Comparison of ENCODE assay signal across 8 cellular contexts in the genomic region with DNA sequence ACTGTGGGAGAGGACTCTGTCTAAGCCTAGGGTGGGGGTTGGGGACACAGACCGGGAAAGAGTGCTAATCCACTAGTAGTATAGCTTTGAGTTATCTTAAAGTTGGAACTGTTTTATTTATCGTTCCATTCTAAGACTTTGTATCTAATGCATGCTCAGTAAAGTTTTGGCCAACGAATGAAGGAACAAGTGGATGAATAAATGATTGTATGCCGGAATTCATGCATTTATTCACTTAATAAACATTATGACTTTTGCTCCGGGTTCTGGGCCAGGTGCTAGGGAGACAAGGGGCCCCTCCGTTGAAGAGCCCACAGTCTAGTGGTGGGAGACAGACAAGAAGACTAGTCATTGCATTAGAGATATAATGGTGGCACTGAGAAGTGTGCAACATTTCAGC. TPM values are rescaled to one million over a fixed set of nuclear protein-coding genes. Genes with fewer than 3 reads are reported as not detected.
DNase-seq lines count a peak whose midpoint lies in the region; ATAC-seq and TF ChIP-seq lines count a peak whose summit lies in the region.

No MANE protein-coding gene starts in this region.

- H3K9ac ChIP-seq in ES-I3 (ENCODE audit: low read depth, low read length) (peak overlapping the region; percentile 96), fibroblast of lung (ENCODE audit: insufficient read depth, low read length) (peak overlapping the region; percentile 66)

- TF ChIP-seq CTCF in fibroblast of lung (conservative IDR thresholded peaks at IDR 0.05 in 1 of 2, IDR thresholded peaks at IDR 0.05 in 1 of 2; ENCODE audit: low read depth in 1 of 2, low read length in 2 of 2) = no peak
- TF ChIP-seq CTCF in prostate gland (IDR thresholded peaks at IDR 0.05) = no peak

- peak overlapping the region; percentile 96 for H3K4me2 ChIP-seq in fibroblast of lung (ENCODE audit: extremely low read depth, insufficient read depth, low read length)

- intact Hi-C loops in prostate gland (cut with DNase I) = no loop called here

- DNase-seq in SJCRH30 (no peak), fibroblast of lung (ENCODE audit: low read depth in 2 of 2) (no peak), prostate gland (ENCODE audit: low spot score) (no peak), NCI-H748 (lab: John Stamatoyannopoulos, UW; ENCODE audit: unreplicated experiment) (no peak), NCI-H226 (no peak)

- no peak for TF ChIP-seq POLR2A in prostate gland (IDR thresholded peaks at IDR 0.05)

- H3K27ac ChIP-seq in SJCRH30 (peak overlapping the region; percentile 100), fibroblast of lung (ENCODE audit: insufficient read depth, low read length) (peak overlapping the region; percentile 92), prostate gland (peak overlapping the region in 1 of 2 donors; percentile 88)

- no peak overlapping the region for H2AFZ ChIP-seq in fibroblast of lung (ENCODE audit: low read length)

- peaks cover 42% of the 10 kb centered on the region for H3K79me2 ChIP-seq in fibroblast of lung (ENCODE audit: control insufficient read depth, insufficient read depth, low read length)

- H3K4me1 ChIP-seq in ES-I3 (ENCODE audit: insufficient read depth, low read length) (no peaks in the 10 kb centered on the region), SJCRH30 (peaks cover 5% of the 10 kb centered on the region; the same call in 1 of the 2 replicates), fibroblast of lung (ENCODE audit: control insufficient read depth, extremely low read depth, insufficient read depth, low read length) (peaks cover 3% of the 10 kb centered on the region), prostate gland (replicated peaks) (peaks cover 7% of the 10 kb centered on the region)

- 3% methylated on average over 6 of the region's 6 CpGs for WGBS in prostate gland

- H3K4me3 ChIP-seq in SJCRH30 (peak overlapping the region; percentile 96), fibroblast of lung (replicated peaks in 1 of 4; ENCODE audit: control extremely low read depth in 1 of 4, insufficient read depth in 1 of 4, low read depth in 3 of 4, low read length in 4 of 4) (peak overlapping the region; percentile 72 to 97 (median 94)), prostate gland (peak overlapping the region; percentile 71)

- H3K36me3 ChIP-seq in ES-I3 (ENCODE audit: insufficient read depth, low read length) = no peaks in the 10 kb centered on the region; the same call in 1 of the 2 replicates
- no peaks in the 10 kb centered on the region for H3K36me3 ChIP-seq in SJCRH30
- no peaks in the 10 kb centered on the region for H3K36me3 ChIP-seq in fibroblast of lung (ENCODE audit: control insufficient read depth, insufficient read depth, low read length)
- no peaks in the 10 kb centered on the region for H3K36me3 ChIP-seq in prostate gland

- ATAC-seq in GM19455 (IDR thresholded peaks at IDR 0.05; ENCODE audit: unreplicated experiment) (no peak), HG03095 (IDR thresholded peaks at IDR 0.05; ENCODE audit: unreplicated experiment) (no peak)

- no peaks in the 10 kb centered on the region for H4K20me1 ChIP-seq in fibroblast of lung (ENCODE audit: control insufficient read depth, extremely low read depth, insufficient read depth, low read length)

- H3K9me3 ChIP-seq in ES-I3 (ENCODE audit: control insufficient read depth, insufficient read depth, low read length) = no peaks in the 10 kb centered on the region; the same call in 1 of the 2 replicates
- no peaks in the 10 kb centered on the region for H3K9me3 ChIP-seq in SJCRH30 (replicated peaks)
- H3K9me3 ChIP-seq in fibroblast of lung (ENCODE audit: control insufficient read depth, insufficient read depth, low read depth, low read length) = no peaks in the 10 kb centered on the region
- H3K9me3 ChIP-seq in prostate gland = no peaks in the 10 kb centered on the region

- H3K27me3 ChIP-seq in SJCRH30 = no peaks in the 10 kb centered on the region
- H3K27me3 ChIP-seq in fibroblast of lung (ENCODE audit: control insufficient read depth, insufficient read depth, low read length) = no peaks in the 10 kb centered on the region
- H3K27me3 ChIP-seq in prostate gland (replicated peaks; ENCODE audit: insufficient read depth) = no peaks in the 10 kb centered on the region

RNA-seq across cellular contexts. Expression of a gene that starts 0.6 kb away (rescaled TPM):
- 29.1 and 34.6 TPM in 2 replicates for total RNA-seq in SJCRH30 (2014; rRNA removed; shearing (Covaris generic))
- total RNA-seq in fibroblast of lung (23.1 and 29.6 TPM in 2 replicates), prostate gland (10 to 100 TPM; 32.4 to 48.0 TPM)
- polyA plus RNA-seq in fibroblast of lung = 48.6 and 48.9 TPM in 2 replicates
- polyA plus RNA-seq in fibroblast of lung (2012) = 35.7 and 36.8 TPM in 2 replicates
- 43.3 and 45.0 TPM in 2 replicates for polyA minus RNA-seq in fibroblast of lung (ENCODE audit: low replicate concordance)

RNA-seq across cellular contexts. Expression of a gene that starts 1.1 kb away (rescaled TPM):
- 6.5 and 10.2 TPM in 2 replicates for total RNA-seq in SJCRH30 (2014; rRNA removed; shearing (Covaris generic))
- total RNA-seq in fibroblast of lung = 5.1 and 5.9 TPM in 2 replicates
- 2.5 and 3.5 TPM in 2 replicates for polyA plus RNA-seq in fibroblast of lung
- 1.5 and 1.7 TPM in 2 replicates for polyA plus RNA-seq in fibroblast of lung (2012)
- polyA minus RNA-seq in fibroblast of lung (ENCODE audit: low replicate concordance) = 11.0 TPM in 1 of 2 replicates, not detected in the other
- total RNA-seq in prostate gland = 1 to 10 TPM; 4.9 to 7.7 TPM

RNA-seq across cellular contexts. Expression of a gene that starts 51.2 kb away (rescaled TPM):
- total RNA-seq in SJCRH30 (2014; rRNA removed; shearing (Covaris generic)) = not detected in 2 replicates
- total RNA-seq in fibroblast of lung (not detected in 2 replicates), prostate gland (not detected)
- not detected in 2 replicates for polyA plus RNA-seq in fibroblast of lung
- polyA plus RNA-seq in fibroblast of lung (2012) = not detected in 2 replicates
- polyA minus RNA-seq in fibroblast of lung (ENCODE audit: low replicate concordance) = not detected in 2 replicates
